ENCODE assay signal across 5 cellular contexts in the genomic region with DNA sequence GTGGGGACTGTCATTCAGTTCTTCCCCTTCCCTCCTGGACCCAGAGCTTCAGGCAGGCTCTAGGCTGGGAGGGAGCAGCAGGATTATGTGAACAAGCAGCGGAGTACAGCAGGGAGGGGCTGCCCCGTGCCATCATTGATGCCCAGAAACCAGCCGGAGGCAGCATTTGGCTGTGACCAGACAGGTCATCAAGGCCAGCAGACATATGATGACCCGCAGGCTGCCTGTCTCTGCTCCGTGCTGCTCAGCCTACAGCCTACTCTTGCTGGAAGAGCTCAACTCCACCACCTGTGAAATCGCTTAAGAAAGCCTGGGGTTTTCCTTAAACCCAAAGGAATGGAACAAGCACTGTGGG. TPM values are rescaled to one million over a fixed set of nuclear protein-coding genes. Genes with fewer than 3 reads are reported as not detected.
DNase-seq lines count a peak whose midpoint lies in the region; TF ChIP-seq lines count a peak whose summit lies in the region.
"Had no signal": no experiment of that assay in that cellular context is flagged by ENCODE, and none has a peak within 500 bp of the region (broad histone marks: within the 10 kb centered on the region; RNA-seq: fewer than 3 reads in every experiment).

No MANE protein-coding gene starts in this region.

- H3K9me3 ChIP-seq in ascending aorta, result no peaks in the 10 kb centered on the region

- no peaks in the 10 kb centered on the region for H3K27me3 ChIP-seq in ascending aorta
- H3K27me3 ChIP-seq: brain microvascular endothelial cell had no signal

- peaks cover 65 to 70% of the 10 kb centered on the region in 2 donors for H3K36me3 ChIP-seq in ascending aorta

- no peak for DNase-seq in ascending aorta (ENCODE audit: low spot score in 2 of 2)
- DNase-seq in NCI-H2029 (lab: John Stamatoyannopoulos, UW), result no peak
- DNase-seq: brain microvascular endothelial cell, hippocampal formation had no signal

- TF ChIP-seq CTCF in ascending aorta (IDR thresholded peaks at IDR 0.05), result no peak

- peak overlapping the region in 1 of 2 donors; percentile 95 for H3K4me3 ChIP-seq in ascending aorta
- H3K4me3 ChIP-seq: K562 had no signal

- peaks cover 27 to 49% of the 10 kb centered on the region in 2 donors for H3K4me1 ChIP-seq in ascending aorta

- intact Hi-C loops in ascending aorta (cut with DNase I), result no loop called here

- H3K27ac ChIP-seq in ascending aorta, result peak overlapping the region; percentile 98 to 99
- H3K27ac ChIP-seq: brain microvascular endothelial cell had no signal

RNA-seq across cellular contexts. Expression of a gene that starts 4.9 kb away (rescaled TPM):
- total RNA-seq in ascending aorta, result 147 TPM

RNA-seq across cellular contexts. Expression of a gene that starts 15.8 kb away (rescaled TPM):
- 1.5 TPM for total RNA-seq in ascending aorta

RNA-seq across cellular contexts. Expression of a gene that starts 18.0 kb away (rescaled TPM):
- 106 TPM for total RNA-seq in ascending aorta

RNA-seq across cellular contexts. Expression of a gene that starts 26.9 kb away (rescaled TPM):
- 9.3 TPM for total RNA-seq in ascending aorta

RNA-seq across cellular contexts. Expression of a gene that starts 42.6 kb away (rescaled TPM):
- total RNA-seq in ascending aorta, result not detected
- total RNA-seq: K562 had no signal
